ENCODE assay signal across 8 cellular contexts in genomic region chr16:66315210-66315825, GRCh38. TPM values are rescaled to one million over a fixed set of nuclear protein-coding genes. Genes with fewer than 3 reads are reported as not detected.
DNase-seq lines count a peak whose midpoint lies in the region; ATAC-seq lines count a peak whose summit lies in the region.

No MANE protein-coding gene starts in this region.

- H3K4me1 Mint-ChIP-seq in CD4-positive, alpha-beta memory T cell, result peaks cover 0 to 2% (median 0%) of the 10 kb centered on the region in 4 donors
- H3K4me1 Mint-ChIP-seq in effector memory CD8-positive, alpha-beta T cell (ENCODE audit: low read depth in 2 of 2), result peaks cover 0 to 3% of the 10 kb centered on the region in 2 donors

- H3K36me3 ChIP-seq in CD4-positive, alpha-beta memory T cell (ENCODE audit: insufficient read depth, low read length), result no peaks in the 10 kb centered on the region
- H3K36me3 ChIP-seq in mesendoderm (ENCODE audit: control insufficient read depth, insufficient read depth, low read length), result no peaks in the 10 kb centered on the region

- no peak overlapping the region for H2BK15ac ChIP-seq in mesendoderm (replicated peaks; ENCODE audit: low read depth)

- ATAC-seq in GM19372 (IDR thresholded peaks at IDR 0.05; ENCODE audit: low read depth, unreplicated experiment) (peak; percentile 89), HG03439 (IDR thresholded peaks at IDR 0.05; ENCODE audit: unreplicated experiment) (peak; percentile 92)
- peak; percentile 72 for ATAC-seq in effector memory CD8-positive, alpha-beta T cell (replicated peaks)

- no peak overlapping the region for H3K4me2 ChIP-seq in mesendoderm (ENCODE audit: low read length)

- POLR2A ChIA-PET in CD4-positive, alpha-beta memory T cell (lab: Charles Lee; ENCODE audit: partially characterized antibody), result no interaction called here

- no peaks in the 10 kb centered on the region for H3K9me3 ChIP-seq in CD4-positive, alpha-beta memory T cell (ENCODE audit: control insufficient read depth in 1 of 2, low read length in 2 of 2)

- CTCF ChIA-PET in CD4-positive, alpha-beta memory T cell (lab: Charles Lee; ENCODE audit: partially characterized antibody), result interaction anchor here (1.0 to 1.4 kb wide), 2 partner anchors 12 to 37 kb away, joined by 3 read pairs; no protein-coding TSS in a partner anchor

- no peak overlapping the region for H3K4me3 Mint-ChIP-seq in CD4-positive, alpha-beta memory T cell
- no peak overlapping the region for H3K4me3 Mint-ChIP-seq in effector memory CD8-positive, alpha-beta T cell

- peaks cover 10 to 19% of the 10 kb centered on the region in 2 donors for H3K27me3 Mint-ChIP-seq in CD4-positive, alpha-beta memory T cell
- H3K27me3 Mint-ChIP-seq in effector memory CD8-positive, alpha-beta T cell, result peaks cover 25 to 57% of the 10 kb centered on the region in 2 donors

- H3K4ac ChIP-seq in mesendoderm (ENCODE audit: low read depth, low read length), result no peak overlapping the region

- H3K56ac ChIP-seq in mesendoderm (ENCODE audit: low read length), result no peak overlapping the region

- no peak overlapping the region for H4K5ac ChIP-seq in mesendoderm (ENCODE audit: low read length)

- no peak overlapping the region for H3K9ac ChIP-seq in mesendoderm (ENCODE audit: low read length)

- no peak overlapping the region for H3K4me3 ChIP-seq in CD4-positive, alpha-beta memory T cell (ENCODE audit: low read length in 2 of 2)
- H3K4me3 ChIP-seq in mesendoderm (ENCODE audit: low read length), result no peak overlapping the region

- DNase-seq in CD4-positive, alpha-beta memory T cell, result peak; percentile 24 to 43 (median 36)
- DNase-seq in NCI-H69 (lab: John Stamatoyannopoulos, UW) (peak; percentile 73), mesendoderm (peak; percentile 81)
- peak; percentile 29 to 53 for DNase-seq in activated CD4-positive, alpha-beta T cell treated with anti-CD3 and anti-CD28 coated beads, Interleukin-2, amount 50 U/mL, for 48 hours
- DNase-seq in effector memory CD8-positive, alpha-beta T cell, result peak; percentile 39 to 53 (median 44)
- DNase-seq in stimulated activated CD8-positive, alpha-beta memory T cell treated with anti-CD3 and anti-CD28 coated beads, Interleukin-4, amount 100 ng/mL, for 48 hours, result peak; percentile 65

- H3K18ac ChIP-seq in mesendoderm (ENCODE audit: low read length), result no peak overlapping the region

- H4K8ac ChIP-seq in mesendoderm (ENCODE audit: low read depth, low read length), result no peak overlapping the region

- no CpG with 5 or more reads among the region's 6 CpGs for WGBS in mesendoderm (ENCODE audit: extremely low coverage, insufficient coverage, low lambda C conversion rate)

- H3K27ac Mint-ChIP-seq in CD4-positive, alpha-beta memory T cell, result no peak overlapping the region
- no peak overlapping the region for H3K27ac Mint-ChIP-seq in effector memory CD8-positive, alpha-beta T cell

- no peak overlapping the region for H2AK5ac ChIP-seq in mesendoderm (ENCODE audit: low read length)

- no peak overlapping the region for H3K23ac ChIP-seq in mesendoderm (ENCODE audit: low read length)

- no peaks in the 10 kb centered on the region for H3K79me1 ChIP-seq in mesendoderm (ENCODE audit: low read length)

- no peaks in the 10 kb centered on the region for H3K4me1 ChIP-seq in CD4-positive, alpha-beta memory T cell (ENCODE audit: insufficient read depth, low read length)
- no peaks in the 10 kb centered on the region for H3K4me1 ChIP-seq in mesendoderm (ENCODE audit: control insufficient read depth, low read depth, low read length)

- H3K9me3 Mint-ChIP-seq in CD4-positive, alpha-beta memory T cell, result peaks cover 0 to 5% (median 0%) of the 10 kb centered on the region in 8 donors
- no peaks in the 10 kb centered on the region for H3K9me3 Mint-ChIP-seq in effector memory CD8-positive, alpha-beta T cell

- no peaks in the 10 kb centered on the region for H3K79me2 ChIP-seq in mesendoderm (ENCODE audit: control insufficient read depth, insufficient read depth, low read length)

- H2BK120ac ChIP-seq in mesendoderm (ENCODE audit: low read depth, low read length), result no peak overlapping the region

- H3K27me3 ChIP-seq in CD4-positive, alpha-beta memory T cell (ENCODE audit: insufficient read depth, low read length), result no peaks in the 10 kb centered on the region
- no peaks in the 10 kb centered on the region for H3K27me3 ChIP-seq in mesendoderm (ENCODE audit: insufficient read depth, low read length, poor library complexity)

- no peak overlapping the region for H3K27ac ChIP-seq in CD4-positive, alpha-beta memory T cell (ENCODE audit: low read depth, low read length)
- H3K27ac ChIP-seq in mesendoderm (ENCODE audit: low read depth, low read length), result no peak overlapping the region

- no peaks in the 10 kb centered on the region for H3K36me3 Mint-ChIP-seq in CD4-positive, alpha-beta memory T cell
- no peaks in the 10 kb centered on the region for H3K36me3 Mint-ChIP-seq in effector memory CD8-positive, alpha-beta T cell (ENCODE audit: insufficient read depth)

- H2BK5ac ChIP-seq in mesendoderm (ENCODE audit: low read length), result no peak overlapping the region

- intact Hi-C loops in CD4-positive, alpha-beta memory T cell (cut with micrococcal nuclease), result loop anchor here (1.0 kb wide), 1 partner anchor 39 kb away; no protein-coding TSS in a partner anchor

RNA-seq across cellular contexts. Expression of gene CDH5, which starts 51.2 kb away (rescaled TPM):
- total RNA-seq in CD4-positive, alpha-beta memory T cell, result not detected
- polyA plus RNA-seq in CD4-positive, alpha-beta memory T cell, result not detected
- polyA plus RNA-seq in mesendoderm (2013, experiment 1 of 2), result 0.06 TPM
- 0.07 TPM for polyA plus RNA-seq in mesendoderm (2013, experiment 2 of 2)
